Comparison of ENCODE assay signal across 8 cellular contexts in genomic region chr3:150407051-150407817, GRCh38. TPM values are rescaled to one million over a fixed set of nuclear protein-coding genes. Genes with fewer than 3 reads are reported as not detected.
DNase-seq lines count a peak whose midpoint lies in the region; ATAC-seq and TF ChIP-seq lines count a peak whose summit lies in the region.

No MANE protein-coding gene starts in this region.

- H3K9me3 Mint-ChIP-seq in activated CD4-positive, alpha-beta T cell treated with anti-CD3 and anti-CD28 coated beads, Interleukin-2, amount 10 ng/mL, durations not matched to agents 24 days and 14 days = peaks cover 3% of the 10 kb centered on the region

- WGBS in GM23248 (ENCODE audit: low coverage in 1 of 2, low lambda C conversion rate in 2 of 2, missing lambda C conversion rate in 2 of 2), 2 experiments = 25 to 29% methylated on average over 12 of the region's 12 CpGs
- WGBS in gastroesophageal sphincter (ENCODE audit: low coverage in 1 of 2), 2 donors = 13 to 27% methylated on average over 11 to 12 of the region's 12 CpGs

- H3K27me3 ChIP-seq in GM23248 (replicated peaks; ENCODE audit: insufficient read depth) (no peaks in the 10 kb centered on the region), gastroesophageal sphincter (no peaks in the 10 kb centered on the region)

- H3K4me1 Mint-ChIP-seq in activated CD4-positive, alpha-beta T cell treated with anti-CD3 and anti-CD28 coated beads, Interleukin-2, amount 10 ng/mL, durations not matched to agents 24 days and 14 days = peaks cover 14% of the 10 kb centered on the region

- peaks cover 11% of the 10 kb centered on the region; the same call in 1 of the 2 replicates for H4K20me1 ChIP-seq in GM23248 (ENCODE audit: insufficient read depth)

- H3K27me3 Mint-ChIP-seq in activated CD4-positive, alpha-beta T cell treated with anti-CD3 and anti-CD28 coated beads, Interleukin-2, amount 10 ng/mL, durations not matched to agents 24 days and 14 days = peaks cover 8% of the 10 kb centered on the region

- H3K9me3 ChIP-seq in GM23248 (ENCODE audit: low read depth) (no peaks in the 10 kb centered on the region), gastroesophageal sphincter (no peaks in the 10 kb centered on the region)

- H2AFZ ChIP-seq in GM23248 = peak overlapping the region; percentile 85

- no peak for TF ChIP-seq EP300 in gastroesophageal sphincter (IDR thresholded peaks at IDR 0.05)

- H3K79me2 ChIP-seq in GM23248 (ENCODE audit: insufficient read depth) = peaks cover 69% of the 10 kb centered on the region

- intact Hi-C loops in activated CD4-positive, alpha-beta T cell treated with anti-CD3 and anti-CD28 coated beads, Interleukin-2, amount 10 ng/mL, durations not matched to agents 24 days and 14 days (cut with micrococcal nuclease) = loop anchor here (5.0 to 10.0 kb wide), 2 partner anchors 182 to 795 kb away; partner anchors contain the start of gene GPR171

- ATAC-seq in gastroesophageal sphincter = no peak
- no peak for ATAC-seq in GM21786 (IDR thresholded peaks at IDR 0.05; ENCODE audit: unreplicated experiment)
- ATAC-seq in HG02798 (IDR thresholded peaks at IDR 0.05; ENCODE audit: poor library complexity, unreplicated experiment) = no peak

- H3K4me3 ChIP-seq in GM23248 (peak overlapping the region; percentile 81), gastroesophageal sphincter (peak overlapping the region; percentile 74 to 90), skin epidermis (peak overlapping the region; percentile 73 to 95 (median 91))

- H3K27ac Mint-ChIP-seq in activated CD4-positive, alpha-beta T cell treated with anti-CD3 and anti-CD28 coated beads, Interleukin-2, amount 10 ng/mL, durations not matched to agents 24 days and 14 days = peak overlapping the region; percentile 92

- H3K36me3 Mint-ChIP-seq in activated CD4-positive, alpha-beta T cell treated with anti-CD3 and anti-CD28 coated beads, Interleukin-2, amount 10 ng/mL, durations not matched to agents 24 days and 14 days (ENCODE audit: low read depth) = peaks cover 10% of the 10 kb centered on the region

- peak overlapping the region; percentile 81 for H3K4me3 Mint-ChIP-seq in activated CD4-positive, alpha-beta T cell treated with anti-CD3 and anti-CD28 coated beads, Interleukin-2, amount 10 ng/mL, durations not matched to agents 24 days and 14 days

- DNase-seq in ACHN (peak; percentile 34), GM23248 (peak; percentile 88), NCI-H82 (lab: John Stamatoyannopoulos, UW) (no peak)
- no peak for DNase-seq in activated CD4-positive, alpha-beta T cell treated with anti-CD3 and anti-CD28 coated beads, Interleukin-2, amount 10 ng/mL, durations not matched to agents 24 days and 14 days

- H3F3A ChIP-seq in GM23248 (ENCODE audit: insufficient read depth) = peaks cover 29% of the 10 kb centered on the region

- H3K4me2 ChIP-seq in GM23248 (ENCODE audit: unreplicated experiment) = peak overlapping the region; percentile 98

- no peak for TF ChIP-seq CTCF in gastroesophageal sphincter (IDR thresholded peaks at IDR 0.05)

- peak overlapping the region; percentile 95 for H3K9ac ChIP-seq in GM23248

- H3K27ac ChIP-seq in GM23248 (peak overlapping the region; percentile 99), gastroesophageal sphincter (peak overlapping the region; percentile 95 to 100 (median 99)), skin epidermis (peak overlapping the region; percentile 47 to 100 (median 99))

- H3K9me2 ChIP-seq in GM23248 (ENCODE audit: insufficient read depth) = no peaks in the 10 kb centered on the region

- in situ Hi-C loops in ACHN (cut with HindIII; ENCODE audit: low pct_ligation_motif_present, low pct_unique_long_range_greater_than_20kb, low sequenced_read_pairs) = no loop called here
- in situ Hi-C loops in GM23248 (cut with MboI) = no loop called here

- TF ChIP-seq POLR2A in gastroesophageal sphincter (IDR thresholded peaks at IDR 0.05) = no peak

- peaks cover 18% of the 10 kb centered on the region for H3K4me1 ChIP-seq in GM23248 (ENCODE audit: insufficient read depth)
- H3K4me1 ChIP-seq in gastroesophageal sphincter = peaks cover 0 to 15% (median 0%) of the 10 kb centered on the region in 3 donors

- peaks cover 11% of the 10 kb centered on the region for H3K36me3 ChIP-seq in GM23248 (ENCODE audit: low read depth)
- H3K36me3 ChIP-seq in gastroesophageal sphincter = no peaks in the 10 kb centered on the region

RNA-seq across cellular contexts. Expression of gene TSC22D2, which starts 0.9 kb away (rescaled TPM):
- total RNA-seq in GM23248 (2014; rRNA removed; shearing (Covaris generic)) = 9.1 and 11.5 TPM in 2 replicates
- 27.3 and 27.5 TPM in 2 replicates for polyA plus RNA-seq in GM23248 (2016; fragmentation: Nextera tagmentation; extraction: Ambion mirVana)
- total RNA-seq in activated CD4-positive, alpha-beta T cell treated with anti-CD3 and anti-CD28 coated beads, Interleukin-2, amount 10 ng/mL, durations not matched to agents 24 days and 14 days = 16.4 and 18.7 TPM in 2 replicates
- total RNA-seq in gastroesophageal sphincter = 10 to 100 TPM; 15.4 to 30.0 (median 26.0) TPM

Comparison
In these comparisons a context has a peak if more than half of its experiments do, and no peak if none do; other contexts are left out.
1. DNase-seq: peak in ACHN (single experiment) and GM23248 (single experiment); none in activated CD4-positive, alpha-beta T cell treated with anti-CD3 and anti-CD28 coated beads, Interleukin-2, amount 10 ng/mL, durations not matched to agents 24 days and 14 days (single experiment) and NCI-H82 (single experiment).
2. Peak in every context shown above with its lines, with median percentiles within 50 percentile points of each other: H3K27ac ChIP-seq and H3K4me3 ChIP-seq.